ENCODE assay signal across 25 cellular contexts in the genomic region with DNA sequence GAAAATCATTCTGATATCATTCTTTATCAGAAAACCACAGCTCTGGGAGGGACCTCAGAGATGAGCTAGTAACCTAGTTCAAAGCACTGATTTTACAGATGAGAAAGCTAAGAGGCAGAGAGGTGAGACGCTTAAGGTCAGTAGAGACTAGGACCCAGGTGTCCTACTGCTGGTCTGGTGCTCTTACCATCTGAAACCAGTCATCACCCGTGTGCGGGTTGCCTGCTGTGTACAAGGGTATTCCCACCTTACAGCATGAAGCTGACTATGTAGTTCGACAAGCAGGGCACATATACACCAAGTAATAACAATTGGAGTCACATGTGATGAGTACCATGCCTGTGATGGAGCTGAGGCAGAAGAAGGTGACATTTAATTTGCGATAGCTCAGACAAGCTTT.
DNase-seq lines count a peak whose midpoint lies in the region; ATAC-seq and TF ChIP-seq lines count a peak whose summit lies in the region.
"Had no signal": no experiment of that assay in that cellular context is flagged by ENCODE, and none has a peak within 500 bp of the region (broad histone marks: within the 10 kb centered on the region; RNA-seq: fewer than 3 reads in every experiment).

No MANE protein-coding gene starts in this region.

- H3K9me2 ChIP-seq in SK-N-SH, result no peaks in the 10 kb centered on the region

- in situ Hi-C loops in brain microvascular endothelial cell (cut with HindIII; ENCODE audit: low pct_ligation_motif_present, low sequenced_read_pairs), result no loop called here

- peak overlapping the region; percentile 66; the same call in 1 of the 2 replicates for H2AFZ ChIP-seq in SK-N-SH (ENCODE audit: low read depth)

- peaks cover 17% of the 10 kb centered on the region for H3F3A ChIP-seq in SK-N-SH (replicated peaks; ENCODE audit: insufficient read depth)

- no peak for ATAC-seq in SK-N-SH treated with all-trans-retinoic acid at 6 μM for 48 hours
- no peak for ATAC-seq in lower lobe of right lung
- no peak for ATAC-seq in HG02798 (IDR thresholded peaks at IDR 0.05; ENCODE audit: poor library complexity, unreplicated experiment)
- ATAC-seq: activated T-cell treated with anti-CD3 and anti-CD28 coated beads, Interleukin-2, amount 50 U/mL, for 72 hours; left ventricle myocardium superior; right lobe of liver had no signal

- WGBS in SK-N-SH (ENCODE audit: low lambda C conversion rate), result 90% methylated on average over 5 of the region's 5 CpGs

- no peaks in the 10 kb centered on the region for H3K36me3 ChIP-seq in SK-N-SH (replicated peaks in 1 of 2; ENCODE audit: control insufficient read depth in 1 of 2, insufficient read depth in 2 of 2, low read length in 1 of 2)
- H3K36me3 ChIP-seq in brain microvascular endothelial cell (replicated peaks), result no peaks in the 10 kb centered on the region
- H3K36me3 ChIP-seq in lower lobe of right lung, result no peaks in the 10 kb centered on the region
- no peaks in the 10 kb centered on the region for H3K36me3 ChIP-seq in subcutaneous abdominal adipose tissue (ENCODE audit: control insufficient read depth in 5 of 5, insufficient read depth in 5 of 5, low read length in 5 of 5)
- H3K36me3 ChIP-seq: cardiac muscle cell, right lobe of liver, WERI-Rb-1 had no signal

- 0 out of 2 replicates have a peak overlapping the region, but pooled peaks have one; percentile 49 for H3K4me2 ChIP-seq in SK-N-SH

- no peak for TF ChIP-seq RAD21 in SK-N-SH (IDR thresholded peaks at IDR 0.05; ENCODE audit: low read length)

- intact Hi-C loops in lower lobe of right lung (cut with DNase I), result no loop called here

- no peaks in the 10 kb centered on the region for H4K20me1 ChIP-seq in SK-N-SH (ENCODE audit: insufficient read depth)

- no peak overlapping the region for H3K4me3 ChIP-seq in SK-N-SH (ENCODE audit: low read depth in 2 of 2, low read length in 1 of 2)
- H3K4me3 ChIP-seq in brain microvascular endothelial cell (ENCODE audit: low read depth, low read length), result no peak overlapping the region
- H3K4me3 ChIP-seq in lower lobe of right lung, result no peak overlapping the region
- H3K4me3 ChIP-seq in subcutaneous abdominal adipose tissue (ENCODE audit: low read depth in 1 of 5, low read length in 5 of 5), result no peak overlapping the region
- H3K4me3 ChIP-seq: cardiac muscle cell, right lobe of liver had no signal

- POLR2A ChIA-PET in SK-N-SH (lab: Yijun Ruan, JAX), result no interaction called here

- H3K27me3 ChIP-seq in SK-N-SH (ENCODE audit: insufficient read depth) (no peaks in the 10 kb centered on the region), brain microvascular endothelial cell (replicated peaks) (no peaks in the 10 kb centered on the region), lower lobe of right lung (ENCODE audit: low read depth) (no peaks in the 10 kb centered on the region), subcutaneous abdominal adipose tissue (ENCODE audit: control insufficient read depth in 5 of 5, insufficient read depth in 4 of 5, low read length in 5 of 5) (no peaks in the 10 kb centered on the region)
- H3K27me3 ChIP-seq: cardiac muscle cell, right lobe of liver had no signal

- H3K4me1 ChIP-seq in SK-N-SH (ENCODE audit: control insufficient read depth in 1 of 2, insufficient read depth in 2 of 2, low read depth in 1 of 2, low read length in 1 of 2) (peaks cover 0 to 24% of the 10 kb centered on the region in 2 experiments; a peak in 1 of 4 replicates), lower lobe of right lung (no peaks in the 10 kb centered on the region), subcutaneous abdominal adipose tissue (ENCODE audit: control insufficient read depth in 5 of 5, insufficient read depth in 5 of 5, low read length in 5 of 5) (peaks cover 15 to 39% (median 29%) of the 10 kb centered on the region in 5 donors)
- H3K4me1 ChIP-seq: right lobe of liver had no signal

- CTCF ChIA-PET in SK-N-SH (lab: Yijun Ruan, JAX), result no interaction called here

- H3K79me2 ChIP-seq in SK-N-SH (ENCODE audit: insufficient read depth), result no peaks in the 10 kb centered on the region

- no peak for DNase-seq in SK-N-SH
- no peak for DNase-seq in brain microvascular endothelial cell
- DNase-seq in lower lobe of right lung, result no peak
- DNase-seq in amniotic stem cell (lab: John Stamatoyannopoulos, UW), result no peak
- DNase-seq in HuH-7 (ENCODE audit: low spot score), result no peak
- DNase-seq: activated naive CD4-positive, alpha-beta T cell treated with anti-CD3 and anti-CD28 coated beads for 36 hours; activated T-cell treated with anti-CD3 and anti-CD28 coated beads, Interleukin-2, amount 50 U/mL, for 72 hours; amygdala; CD4-positive, alpha-beta T cell; endodermal cell; KG1; left ventricle myocardium superior; NCI-H1436; nephron progenitor cell; right lobe of liver; stimulated activated CD4-positive, alpha-beta T cell treated with anti-CD3 and anti-CD28 coated beads, Interleukin-15, amount 100 ng/mL, for 24 hours; stimulated activated naive CD4-positive, alpha-beta T cell treated with Interleukin-2 at 50 U/mL for 16 hours; SW 1271; T1000; WERI-Rb-1 had no signal

- no peaks in the 10 kb centered on the region for H3K9me3 ChIP-seq in SK-N-SH
- H3K9me3 ChIP-seq in lower lobe of right lung, result no peaks in the 10 kb centered on the region
- H3K9me3 ChIP-seq in subcutaneous abdominal adipose tissue (ENCODE audit: control insufficient read depth in 5 of 5, low read length in 5 of 5), result peaks cover 0 to 3% (median 2%) of the 10 kb centered on the region in 5 donors
- H3K9me3 ChIP-seq: right lobe of liver had no signal

- H3K9ac ChIP-seq in SK-N-SH (peak overlapping the region; percentile 49; the same call in 1 of the 2 replicates), subcutaneous abdominal adipose tissue (ENCODE audit: low read length in 5 of 5) (peak overlapping the region in 3 of 5 donors; percentile 25 to 65 (median 36))

- TF ChIP-seq EP300 in SK-N-SH (IDR thresholded peaks at IDR 0.05; ENCODE audit: borderline replicate concordance in 1 of 2, low read depth in 1 of 2, low read length in 1 of 2), result no peak

- peak overlapping the region in 1 of 2 experiments; percentile 88; a peak in 2 of 4 replicates for H3K27ac ChIP-seq in SK-N-SH (ENCODE audit: low read depth in 2 of 2, low read length in 1 of 2)
- peak overlapping the region; percentile 82 for H3K27ac ChIP-seq in brain microvascular endothelial cell
- peak overlapping the region; percentile 51 for H3K27ac ChIP-seq in lower lobe of right lung
- H3K27ac ChIP-seq in subcutaneous abdominal adipose tissue (ENCODE audit: low read depth, low read length), result peak overlapping the region; percentile 76
- H3K27ac ChIP-seq: 22Rv1, cardiac muscle cell, right lobe of liver, WERI-Rb-1 had no signal

- TF ChIP-seq CTCF in SK-N-SH (IDR thresholded peaks at IDR 0.05) (no peak), brain microvascular endothelial cell (IDR thresholded peaks at IDR 0.05; ENCODE audit: low read depth, low read length, missing control alignments) (no peak), lower lobe of right lung (IDR thresholded peaks at IDR 0.05) (no peak)

TF ChIP-seq in SK-N-SH, 30 proteins besides CTCF, POLR2A, EP300 and RAD21 (continues in another document):
- TF ChIP-seq JUND (IDR thresholded peaks at IDR 0.05), result no peak
- no peak for TF ChIP-seq FOXM1 (IDR thresholded peaks at IDR 0.05; ENCODE audit: low read depth)
- TF ChIP-seq ELF1 (IDR thresholded peaks at IDR 0.05), result no peak
- TF ChIP-seq NRF1 (IDR thresholded peaks at IDR 0.05; ENCODE audit: low read depth, low read length), result no peak
- TF ChIP-seq RXRA (IDR thresholded peaks at IDR 0.05; ENCODE audit: borderline replicate concordance, low read depth), result no peak
- no peak for TF ChIP-seq RFX5 (IDR thresholded peaks at IDR 0.05; ENCODE audit: low read length)
- TF ChIP-seq TCF12 (IDR thresholded peaks at IDR 0.05), result no peak
- no peak for TF ChIP-seq POLR2AphosphoS5 (IDR thresholded peaks at IDR 0.05; ENCODE audit: low read depth, low read length)
- no peak for TF ChIP-seq TAF1 (IDR thresholded peaks at IDR 0.05; ENCODE audit: borderline replicate concordance, low read depth, low read length)
- no peak for TF ChIP-seq SMC3 (IDR thresholded peaks at IDR 0.05; ENCODE audit: low read depth, low read length)
- no peak for TF ChIP-seq NFIC (IDR thresholded peaks at IDR 0.05; ENCODE audit: borderline replicate concordance)
- no peak for TF ChIP-seq USF2 (IDR thresholded peaks at IDR 0.05; ENCODE audit: borderline replicate concordance, low read depth, low read length)

TF ChIP-seq in SK-N-SH treated with all-trans-retinoic acid at 6 μM for 48 hours, 23 proteins besides CTCF, POLR2A, EP300 and RAD21:
- no peak for TF ChIP-seq TOX (CRISPR knock-in tag; IDR thresholded peaks at IDR 0.05; ENCODE audit: borderline replicate concordance)
